In the genomic region with DNA sequence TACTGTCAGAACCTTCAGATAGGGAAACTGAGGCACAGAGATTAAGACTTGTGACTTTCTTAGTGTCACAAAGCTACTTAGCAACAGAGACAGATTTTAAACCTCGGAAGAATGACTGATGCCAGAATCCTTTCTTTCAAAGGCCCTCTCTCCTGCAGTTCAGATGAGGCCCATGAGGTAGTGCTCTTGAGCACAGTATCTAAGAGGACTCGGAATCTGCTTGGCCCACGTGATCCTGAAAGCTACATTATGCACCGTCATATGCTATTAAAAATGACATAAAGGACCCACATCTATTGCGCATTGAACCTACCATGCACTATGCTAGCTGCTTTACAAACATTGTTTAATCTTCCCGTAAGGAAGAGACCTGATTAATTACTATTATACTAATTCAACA, we compare ENCODE assay signal across 14 cellular contexts.
DNase-seq lines count a peak whose midpoint lies in the region; FAIRE-seq and TF ChIP-seq lines count a peak whose summit lies in the region.
"Had no signal": no experiment of that assay in that cellular context is flagged by ENCODE, and none has a peak within 500 bp of the region (broad histone marks: within the 10 kb centered on the region; RNA-seq: fewer than 3 reads in every experiment).

No MANE protein-coding gene starts in this region.

- no TSS peak for BruUV-seq in A673 (replicated peaks; lab: Mats Ljungman, UMichigan)

- H3K36me3 ChIP-seq in A673 (ENCODE audit: insufficient read depth, low read length, poor library complexity, severe bottlenecking) (no peaks in the 10 kb centered on the region), transverse colon (no peaks in the 10 kb centered on the region), WERI-Rb-1 (no peaks in the 10 kb centered on the region)
- H3K36me3 ChIP-seq: right atrium auricular region had no signal

- no peak overlapping the region for H3K4me3 ChIP-seq in A673 (ENCODE audit: low read depth, low read length, poor library complexity, severe bottlenecking)
- H3K4me3 ChIP-seq in fibroblast of the aortic adventitia (ENCODE audit: low read depth, low read length): no peak overlapping the region
- no peak overlapping the region for H3K4me3 ChIP-seq in transverse colon
- no peak overlapping the region for H3K4me3 ChIP-seq in WERI-Rb-1 (ENCODE audit: low read depth, low read length)
- H3K4me3 ChIP-seq: right atrium auricular region had no signal

- H3K4me1 ChIP-seq in A673 (ENCODE audit: insufficient read depth, low read length, poor library complexity, severe bottlenecking) (no peaks in the 10 kb centered on the region), transverse colon (no peaks in the 10 kb centered on the region)
- H3K4me1 ChIP-seq: Caco-2, right atrium auricular region had no signal

- H3K27ac ChIP-seq in A673 (ENCODE audit: low read depth, low read length, poor library complexity, severe bottlenecking) (no peak overlapping the region), transverse colon (no peak overlapping the region), WERI-Rb-1 (no peak overlapping the region)
- H3K27ac ChIP-seq: right atrium auricular region had no signal

- intact Hi-C loops in A673 (cut with micrococcal nuclease; ENCODE audit: unreplicated experiment): no loop called here
- intact Hi-C loops in transverse colon (cut with DNase I; ENCODE audit: low total_unique reads): no loop called here

- TF ChIP-seq CTCF in A673 (conservative IDR thresholded peaks at IDR 0.05; ENCODE audit: low read depth, low read length): peak; percentile 53
- TF ChIP-seq CTCF in fibroblast of the aortic adventitia (IDR thresholded peaks at IDR 0.05; ENCODE audit: insufficient read depth, low read length): peak; percentile 11
- TF ChIP-seq CTCF in transverse colon (IDR thresholded peaks at IDR 0.05): no peak
- TF ChIP-seq CTCF in WERI-Rb-1 (IDR thresholded peaks at IDR 0.05; ENCODE audit: low read depth, low read length): no peak

- H3K27me3 ChIP-seq in A673 (replicated peaks; ENCODE audit: insufficient read depth, low read depth, low read length, poor library complexity) (no peaks in the 10 kb centered on the region), transverse colon (no peaks in the 10 kb centered on the region), WERI-Rb-1 (ENCODE audit: insufficient read depth, low read depth, severe bottlenecking) (no peaks in the 10 kb centered on the region)
- H3K27me3 ChIP-seq: right atrium auricular region had no signal

- 64 to 70% methylated on average over 5 to 6 of the region's 6 CpGs for whole genome bisulfite sequencing in transverse colon (ENCODE audit: low coverage in 1 of 2), 2 donors

- TF ChIP-seq EP300 in transverse colon (IDR thresholded peaks at IDR 0.05; ENCODE audit: low read depth): no peak

- TF ChIP-seq POLR2A in transverse colon (IDR thresholded peaks at IDR 0.05): no peak

- peak; percentile 47 for DNase-seq in A673 (ENCODE audit: low spot score)
- no peak for DNase-seq in GM18507 (ENCODE audit: extremely low spot score, insufficient read length, low read depth)
- peak; percentile 18 for DNase-seq in NCI-H460 (ENCODE audit: extremely low read depth, low read depth)
- DNase-seq in fibroblast of the aortic adventitia (ENCODE audit: low read depth): no peak
- no peak for DNase-seq in transverse colon
- no peak for DNase-seq in WERI-Rb-1
- DNase-seq in stimulated activated CD4-positive, alpha-beta T cell treated with anti-CD3 and anti-CD28 coated beads, Interleukin-12 subunit alpha, Interleukin-12 subunit beta, amount 100 ng/mL, for 4 hours: no peak
- DNase-seq in NCI-H2196 (lab: John Stamatoyannopoulos, UW; ENCODE audit: unreplicated experiment): no peak
- DNase-seq: activated gamma-delta T cell, Caco-2, islet precursor cell, NCI-H226, T-helper 9 cell had no signal

- peak; percentile 21 for FAIRE-seq in GM18507 (lab: Jason Lieb, UNC)

- H3K9me3 ChIP-seq in A673 (ENCODE audit: low read depth, low read length, poor library complexity, severe bottlenecking): peaks cover 4% of the 10 kb centered on the region
- no peaks in the 10 kb centered on the region for H3K9me3 ChIP-seq in transverse colon
- no peaks in the 10 kb centered on the region for H3K9me3 ChIP-seq in WERI-Rb-1 (ENCODE audit: severe bottlenecking)
- H3K9me3 ChIP-seq: right atrium auricular region had no signal

- POLR2A ChIA-PET in A673 (lab: Charles Lee; ENCODE audit: low non-redundant PET): no interaction called here

- CTCF ChIA-PET in A673 (lab: Charles Lee): no interaction called here

- in situ Hi-C loops in transverse colon (cut with MboI; ENCODE audit: low pct_ligation_motif_present in 1 of 4, low pct_unique_long_range_greater_than_20kb in 1 of 4, low sequenced_read_pairs in 3 of 4): no loop called here

Comparison
In these comparisons a context has a peak if more than half of its experiments do, and no peak if none do; other contexts are left out.
1. DNase-seq: peak in A673 (single experiment) and NCI-H460 (single experiment); none in GM18507 (single experiment), fibroblast of the aortic adventitia (single experiment), transverse colon (single experiment), WERI-Rb-1 (single experiment), stimulated activated CD4-positive, alpha-beta T cell treated with anti-CD3 and anti-CD28 coated beads, Interleukin-12 subunit alpha, Interleukin-12 subunit beta, amount 100 ng/mL, for 4 hours (single experiment) and NCI-H2196 (single experiment).
2. CTCF ChIP-seq: peak in A673 (single experiment) and fibroblast of the aortic adventitia (single experiment); none in transverse colon (0 of 5) and WERI-Rb-1 (single experiment).